In the genomic region with DNA sequence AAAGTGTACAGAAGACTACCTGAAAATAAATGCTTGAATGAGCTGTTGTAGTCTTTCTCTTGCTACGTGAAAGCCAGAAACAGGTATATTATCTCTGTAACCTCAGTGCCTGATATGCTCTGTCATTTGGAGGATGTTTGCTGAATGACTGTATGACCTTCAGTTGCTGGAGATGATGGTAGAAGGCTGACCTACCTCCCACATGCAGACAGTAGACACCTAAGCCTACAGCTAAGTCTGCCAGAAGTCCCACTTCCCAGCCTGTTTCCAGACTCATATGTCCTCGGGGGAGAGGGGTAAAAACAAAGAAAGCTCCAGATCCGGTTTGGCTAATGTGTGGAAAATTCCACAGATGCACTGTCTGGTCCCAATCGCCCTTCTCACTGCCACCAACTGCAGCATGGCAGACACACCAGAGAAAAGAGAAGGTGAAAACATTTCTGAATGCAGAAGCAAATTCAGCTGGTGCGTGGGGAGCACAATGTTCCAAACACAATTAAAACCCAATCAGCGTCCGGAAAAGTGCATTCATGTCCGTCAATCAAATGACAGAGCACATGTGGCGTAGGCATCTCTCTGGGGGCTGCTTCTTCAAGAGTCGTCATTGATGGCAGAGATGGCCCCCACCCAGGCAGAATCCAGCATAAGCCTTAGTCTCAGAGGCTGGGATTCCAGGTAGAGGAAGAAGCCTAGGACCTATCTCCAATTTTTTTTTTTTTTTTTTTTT, we compare ENCODE assay signal across 3 cellular contexts.
TF ChIP-seq lines count a peak whose summit lies in the region.

No MANE protein-coding gene starts in this region.

TF ChIP-seq in A549, 52 proteins besides CTCF, POLR2A, EP300 and RAD21:
- no peak for TF ChIP-seq PHF8 (IDR thresholded peaks at IDR 0.05; ENCODE audit: borderline replicate concordance, low read depth)
- TF ChIP-seq, protein P1, sequence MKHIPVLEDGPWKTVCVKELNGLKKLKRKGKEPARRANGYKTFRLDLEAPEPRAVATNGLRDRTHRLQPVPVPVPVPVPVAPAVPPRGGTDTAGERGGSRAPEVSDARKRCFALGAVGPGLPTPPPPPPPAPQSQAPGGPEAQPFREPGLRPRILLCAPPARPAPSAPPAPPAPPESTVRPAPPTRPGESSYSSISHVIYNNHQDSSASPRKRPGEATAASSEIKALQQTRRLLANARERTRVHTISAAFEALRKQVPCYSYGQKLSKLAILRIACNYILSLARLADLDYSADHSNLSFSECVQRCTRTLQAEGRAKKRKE (CRISPR knock-in tag; IDR thresholded peaks at IDR 0.05; ENCODE audit: low read depth): no peak
- TF ChIP-seq SMC3 (IDR thresholded peaks at IDR 0.05): no peak
- TF ChIP-seq HOXB13 (CRISPR knock-in tag; IDR thresholded peaks at IDR 0.05; ENCODE audit: low read depth): no peak
- TF ChIP-seq EHMT2 (IDR thresholded peaks at IDR 0.05; ENCODE audit: low read depth): no peak
- TF ChIP-seq RCOR1 (IDR thresholded peaks at IDR 0.05; ENCODE audit: low read depth, low read length): no peak
- TF ChIP-seq ZNF302 (CRISPR knock-in tag; IDR thresholded peaks at IDR 0.05): no peak
- TF ChIP-seq JUN (IDR thresholded peaks at IDR 0.05): no peak
- TF ChIP-seq BHLHE40 (IDR thresholded peaks at IDR 0.05; ENCODE audit: low read depth, low read length): no peak
TF ChIP-seq in A549: peak in this region for 0.

TF ChIP-seq in GM23338, 12 proteins besides CTCF, POLR2A, EP300 and RAD21:
- TF ChIP-seq CREB1 (CRISPR knock-in tag; IDR thresholded peaks at IDR 0.05; ENCODE audit: low read depth) (no peak), EZH2 (IDR thresholded peaks at IDR 0.05; ENCODE audit: low read depth, unreplicated experiment) (no peak)

TF ChIP-seq in K562, 482 proteins besides CTCF, POLR2A, EP300 and RAD21:
- TF ChIP-seq ARID3A (IDR thresholded peaks at IDR 0.05; ENCODE audit: borderline replicate concordance, low read depth, low read length) (no peak), PKNOX1 (IDR thresholded peaks at IDR 0.05) (peak; percentile 60; the same call in 1 of the 2 replicates), PURB (CRISPR knock-in tag; IDR thresholded peaks at IDR 0.05; ENCODE audit: low read depth) (no peak)
